24 cellular contexts compared by ENCODE assay signal in the genomic region with DNA sequence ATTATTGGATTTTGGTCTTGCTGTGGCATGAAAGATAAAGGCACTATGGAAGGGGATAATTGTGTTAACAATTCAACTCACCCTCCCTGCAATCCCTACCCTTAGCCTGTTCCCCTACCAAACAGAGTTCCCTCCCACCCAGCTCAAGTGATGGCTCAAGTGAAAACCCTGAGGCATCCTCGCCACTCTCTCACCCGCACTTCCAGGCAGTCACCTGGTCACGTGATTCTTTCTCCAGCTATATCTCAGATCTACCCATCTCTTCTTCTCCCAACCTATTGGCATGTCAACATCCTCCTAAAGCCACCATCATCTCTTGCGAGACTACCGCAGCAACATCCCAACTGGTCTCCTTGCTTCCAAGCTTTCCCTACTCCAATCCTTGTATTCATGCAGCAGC.
DNase-seq lines count a peak whose midpoint lies in the region; ATAC-seq, FAIRE-seq and TF ChIP-seq lines count a peak whose summit lies in the region.
"Had no signal": no experiment of that assay in that cellular context is flagged by ENCODE, and none has a peak within 500 bp of the region (broad histone marks: within the 10 kb centered on the region; RNA-seq: fewer than 3 reads in every experiment).

No MANE protein-coding gene starts in this region.

- intact Hi-C loops in vagina (cut with DNase I) = no loop called here

- no peaks in the 10 kb centered on the region for H3K9me3 Mint-ChIP-seq in activated T-cell treated with anti-CD3 and anti-CD28 coated beads, Interleukin-2, amount 50 U/mL, for 24 hours
- no peaks in the 10 kb centered on the region for H3K9me3 Mint-ChIP-seq in activated T-helper 17 cell treated with anti-CD3 and anti-CD28 coated beads, Interleukin-2, amount 50 U/mL, for 72 hours

- H3K27ac ChIP-seq in keratinocyte (ENCODE audit: control insufficient read depth, insufficient read depth, low read length) (peak overlapping the region; percentile 35), Peyer's patch (no peak overlapping the region), vagina (no peak overlapping the region)
- H3K27ac ChIP-seq: HL-60 had no signal

- no peak for TF ChIP-seq POLR2A in Peyer's patch (IDR thresholded peaks at IDR 0.05)
- TF ChIP-seq POLR2A in vagina (IDR thresholded peaks at IDR 0.05) = no peak

- FAIRE-seq in keratinocyte (lab: Jason Lieb, UNC) = no peak
- FAIRE-seq: GM12892, GM19239, H1 had no signal

- dilution Hi-C loops in keratinocyte (cut with MboI; ENCODE audit: extremely low pct_ligation_motif_present, low sequenced_read_pairs) = no loop called here

- H2AFZ ChIP-seq in keratinocyte (ENCODE audit: control insufficient read depth, low read length) = no peak overlapping the region

- H3K4me3 Mint-ChIP-seq in activated T-cell treated with anti-CD3 and anti-CD28 coated beads, Interleukin-2, amount 50 U/mL, for 24 hours = no peak overlapping the region
- no peak overlapping the region for H3K4me3 Mint-ChIP-seq in activated T-helper 17 cell treated with anti-CD3 and anti-CD28 coated beads, Interleukin-2, amount 50 U/mL, for 72 hours

- no peaks in the 10 kb centered on the region for H3K9me3 ChIP-seq in keratinocyte (ENCODE audit: control insufficient read depth, low read depth, low read length)
- no peaks in the 10 kb centered on the region for H3K9me3 ChIP-seq in Peyer's patch
- H3K9me3 ChIP-seq in vagina = no peaks in the 10 kb centered on the region

- peaks cover 94% of the 10 kb centered on the region for H3K36me3 Mint-ChIP-seq in activated T-cell treated with anti-CD3 and anti-CD28 coated beads, Interleukin-2, amount 50 U/mL, for 24 hours (ENCODE audit: low read depth)
- H3K36me3 Mint-ChIP-seq in activated T-helper 17 cell treated with anti-CD3 and anti-CD28 coated beads, Interleukin-2, amount 50 U/mL, for 72 hours (ENCODE audit: low read depth) = peaks cover 100% of the 10 kb centered on the region

- H3K4me1 ChIP-seq in keratinocyte (ENCODE audit: control insufficient read depth, extremely low read depth, insufficient read depth, low read length) (peaks cover 30% of the 10 kb centered on the region), Peyer's patch (no peaks in the 10 kb centered on the region), vagina (no peaks in the 10 kb centered on the region)

- no peak overlapping the region for H3K4me3 ChIP-seq in keratinocyte (ENCODE audit: control insufficient read depth in 2 of 3, extremely low read depth in 1 of 3, insufficient read depth in 2 of 3, low read depth in 1 of 3, low read length in 3 of 3)
- H3K4me3 ChIP-seq in Peyer's patch = no peak overlapping the region
- H3K4me3 ChIP-seq in vagina = no peak overlapping the region

- H3K27me3 Mint-ChIP-seq in activated T-cell treated with anti-CD3 and anti-CD28 coated beads, Interleukin-2, amount 50 U/mL, for 24 hours = no peaks in the 10 kb centered on the region
- H3K27me3 Mint-ChIP-seq in activated T-helper 17 cell treated with anti-CD3 and anti-CD28 coated beads, Interleukin-2, amount 50 U/mL, for 72 hours = no peaks in the 10 kb centered on the region

- TF ChIP-seq CTCF in keratinocyte (optimal IDR thresholded peaks at IDR 0.05 in 1 of 3, IDR thresholded peaks at IDR 0.05 in 1 of 3, conservative IDR thresholded peaks at IDR 0.05 in 1 of 3; ENCODE audit: extremely low read depth in 1 of 3, insufficient read depth in 2 of 3, low read length in 3 of 3) (no peak), Peyer's patch (IDR thresholded peaks at IDR 0.05) (no peak), vagina (IDR thresholded peaks at IDR 0.05) (no peak)

- no peaks in the 10 kb centered on the region for H4K20me1 ChIP-seq in keratinocyte (ENCODE audit: control insufficient read depth, extremely low read depth, insufficient read depth, low read length)

- peak overlapping the region; percentile 4 for H3K27ac Mint-ChIP-seq in activated T-cell treated with anti-CD3 and anti-CD28 coated beads, Interleukin-2, amount 50 U/mL, for 24 hours
- peak overlapping the region; percentile 5 for H3K27ac Mint-ChIP-seq in activated T-helper 17 cell treated with anti-CD3 and anti-CD28 coated beads, Interleukin-2, amount 50 U/mL, for 72 hours

- H3K9me1 ChIP-seq in keratinocyte (ENCODE audit: control insufficient read depth, extremely low read depth, insufficient read depth, low read length) = no peaks in the 10 kb centered on the region

- no peaks in the 10 kb centered on the region for H3K27me3 ChIP-seq in keratinocyte (ENCODE audit: control insufficient read depth, extremely low read depth, insufficient read depth, low read length)
- no peaks in the 10 kb centered on the region for H3K27me3 ChIP-seq in Peyer's patch
- H3K27me3 ChIP-seq in vagina = no peaks in the 10 kb centered on the region

- no peak for ATAC-seq in activated T-helper 17 cell treated with anti-CD3 and anti-CD28 coated beads, Interleukin-2, amount 50 U/mL, for 72 hours (replicated peaks)

- H3K36me3 ChIP-seq in keratinocyte (ENCODE audit: control insufficient read depth in 2 of 2, extremely low read depth in 1 of 2, insufficient read depth in 2 of 2, low read length in 2 of 2) (peaks cover 17 to 39% of the 10 kb centered on the region in 2 experiments), Peyer's patch (peaks cover 0 to 84% (median 0%) of the 10 kb centered on the region in 3 donors), vagina (peaks cover 0 to 44% of the 10 kb centered on the region in 2 donors)

- no peak for DNase-seq in activated T-cell treated with anti-CD3 and anti-CD28 coated beads, Interleukin-2, amount 50 U/mL, for 24 hours
- no peak for DNase-seq in activated T-cell treated with anti-CD3 and anti-CD28 coated beads, Interleukin-2, amount 50 U/mL, for 48 hours
- DNase-seq in keratinocyte (ENCODE audit: low read depth, low spot score) (no peak), iPS-NIHi11 (ENCODE audit: low spot score) (no peak), Peyer's patch (no peak), vagina (ENCODE audit: extremely low spot score in 2 of 2) (no peak)
- DNase-seq: 8988T; DMS153; DND-41; HCEC 1CT; NCI-H1092; NCI-H1417 treated with DMSO at 0.1 percent for 48 hours; NCI-H1694 treated with DMSO at 0.1 percent for 48 hours; NCI-H2081 treated with DMSO at 0.1 percent for 48 hours; NCI-H2171 treated with DMSO at 0.1 percent for 48 hours; NCI-H526; NCI-H82; NK-92 treated with Interleukin-12 subunit alpha and Interleukin-12 subunit beta, amount 100 ng/mL, for 24 hours; Right ventricle myocardium superior had no signal

- no peak overlapping the region for H3K4me2 ChIP-seq in keratinocyte (ENCODE audit: control insufficient read depth, extremely low read depth, insufficient read depth, low read depth, low read length)

- no peak overlapping the region for H3K9ac ChIP-seq in keratinocyte (ENCODE audit: control insufficient read depth, extremely low read depth, insufficient read depth, low read length)

- H3K4me1 Mint-ChIP-seq in activated T-cell treated with anti-CD3 and anti-CD28 coated beads, Interleukin-2, amount 50 U/mL, for 24 hours (ENCODE audit: low read depth) = peaks cover 13% of the 10 kb centered on the region
- peaks cover 11% of the 10 kb centered on the region for H3K4me1 Mint-ChIP-seq in activated T-helper 17 cell treated with anti-CD3 and anti-CD28 coated beads, Interleukin-2, amount 50 U/mL, for 72 hours

- H3K79me2 ChIP-seq in keratinocyte (ENCODE audit: control insufficient read depth, insufficient read depth, low read length) = peaks cover 25% of the 10 kb centered on the region
